ENCODE assay signal across 9 cellular contexts in the genomic region with DNA sequence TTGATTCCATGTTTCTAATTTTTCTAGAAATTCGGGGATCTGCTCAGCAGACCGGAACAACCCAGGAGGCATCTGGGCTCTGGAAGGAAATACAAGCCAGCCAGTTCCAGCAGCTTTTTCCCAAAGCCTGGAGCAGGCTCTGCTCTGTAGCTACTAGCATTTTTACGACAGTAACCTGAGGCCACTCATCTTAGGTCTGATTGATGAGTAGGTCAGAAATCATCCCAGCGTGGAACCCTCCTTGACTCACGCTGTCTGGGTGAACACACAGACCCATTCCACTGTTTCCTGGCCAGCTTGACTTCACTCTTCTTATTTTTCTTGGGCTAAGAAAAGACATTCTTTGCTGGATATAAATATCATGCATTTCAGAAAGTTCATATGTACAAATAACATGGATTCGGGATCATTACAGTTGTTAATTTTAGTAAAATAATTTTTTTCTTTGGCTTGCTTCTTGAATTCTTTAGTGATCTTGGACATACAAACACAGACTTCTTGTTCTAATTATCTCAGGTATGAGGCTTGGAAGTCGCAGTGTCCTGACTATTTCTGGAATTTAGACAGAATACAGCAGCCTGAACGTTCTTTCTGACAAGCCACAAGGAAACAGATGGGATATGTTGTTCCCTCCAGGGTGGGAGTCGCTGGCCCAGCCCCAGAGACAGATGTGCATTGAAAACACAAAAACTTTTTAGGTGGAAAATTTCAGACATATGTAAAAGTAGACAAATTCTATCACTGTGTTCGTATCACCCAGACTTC. TPM values are rescaled to one million over a fixed set of nuclear protein-coding genes. Genes with fewer than 3 reads are reported as not detected.
A peak's percentile ranks its signal among the peaks of the same experiment; 100 is the strongest.
DNase-seq lines count a peak whose midpoint lies in the region; ATAC-seq, FAIRE-seq and TF ChIP-seq lines count a peak whose summit lies in the region.
"Had no signal": no experiment of that assay in that cellular context is flagged by ENCODE, and none has a peak within 500 bp of the region (broad histone marks: within the 10 kb centered on the region; RNA-seq: fewer than 3 reads in every experiment).

No MANE protein-coding gene starts in this region.

- no peak overlapping the region for H3K23ac ChIP-seq in H1 (ENCODE audit: insufficient read length)

- no peak overlapping the region for H3K14ac ChIP-seq in H1 (ENCODE audit: insufficient read length)

- H3K27ac ChIP-seq in H1 (ENCODE audit: low read depth, low read length), result no peak overlapping the region
- H3K27ac ChIP-seq: dorsolateral prefrontal cortex had no signal

- peak; percentile 8 for ATAC-seq in GM18868 (IDR thresholded peaks at IDR 0.05; ENCODE audit: unreplicated experiment)
- ATAC-seq in mucosa of descending colon, result no peak
- no peak for ATAC-seq in HG02642 (IDR thresholded peaks at IDR 0.05; ENCODE audit: poor library complexity, unreplicated experiment)

- H2BK20ac ChIP-seq in H1 (ENCODE audit: low read length), result 0 out of 2 replicates have a peak overlapping the region, but pooled peaks have one; percentile 37

- WGBS in H1 (ENCODE audit: extremely low coverage in 1 of 2, insufficient coverage in 1 of 2, insufficient read length in 1 of 2, insufficient replicate concordance in 2 of 2, low coverage in 1 of 2, low lambda C conversion rate in 2 of 2, missing lambda C conversion rate in 1 of 2), 2 experiments, result 91% methylated on average over 10 of the region's 10 CpGs; no CpG with 5 or more reads in 1 of the 2 experiments

- H3K36me3 ChIP-seq in H1 (ENCODE audit: control insufficient read depth in 2 of 4, insufficient read depth in 4 of 4, low read length in 3 of 4), result no peaks in the 10 kb centered on the region
- no peaks in the 10 kb centered on the region for H3K36me3 ChIP-seq in mucosa of descending colon (ENCODE audit: low read depth)

- TF ChIP-seq EP300 in H1 (IDR thresholded peaks at IDR 0.05; ENCODE audit: borderline replicate concordance in 1 of 2, low read depth in 2 of 2, low read length in 2 of 2), result no peak

- H2BK5ac ChIP-seq in H1 (ENCODE audit: low read depth, low read length), result no peak overlapping the region

- FAIRE-seq in H1 (lab: Jason Lieb, UNC), result no peak

- TF ChIP-seq RAD21 in H1 (IDR thresholded peaks at IDR 0.05 in 1 of 2, conservative IDR thresholded peaks at IDR 0.05 in 1 of 2; ENCODE audit: low read depth in 2 of 2, low read length in 2 of 2), result no peak

- no peaks in the 10 kb centered on the region for H3K27me3 ChIP-seq in H1 (replicated peaks in 1 of 4; ENCODE audit: control insufficient read depth in 3 of 4, extremely low read depth in 1 of 4, insufficient read depth in 3 of 4, low read length in 3 of 4)

- H4K8ac ChIP-seq in H1 (ENCODE audit: extremely low read depth, insufficient read depth, low read length), result no peak overlapping the region

- no peaks in the 10 kb centered on the region for H3K79me1 ChIP-seq in H1 (ENCODE audit: low read depth, low read length)

- TF ChIP-seq CTCF in H1 (IDR thresholded peaks at IDR 0.05; ENCODE audit: control extremely low read depth in 1 of 3, insufficient read depth in 1 of 3, low read depth in 1 of 3, low read length in 3 of 3) (no peak), mucosa of descending colon (IDR thresholded peaks at IDR 0.05) (no peak)

- no peak overlapping the region for H2BK12ac ChIP-seq in H1 (ENCODE audit: low read depth, low read length)

- intact Hi-C loops in mucosa of descending colon (cut with DNase I, micrococcal nuclease), result no loop called here

- H3K23me2 ChIP-seq in H1 (ENCODE audit: low read depth, low read length), result no peaks in the 10 kb centered on the region; the same call in 1 of the 2 replicates

- no peaks in the 10 kb centered on the region for H3K9me3 ChIP-seq in H1 (ENCODE audit: insufficient read depth in 2 of 2, low read depth in 1 of 2, low read length in 1 of 2)
- H3K9me3 ChIP-seq in mucosa of descending colon, result no peaks in the 10 kb centered on the region

- TF ChIP-seq POLR2A in H1 (IDR thresholded peaks at IDR 0.05; ENCODE audit: control extremely low read depth in 1 of 2, low read depth in 2 of 2, low read length in 2 of 2), result no peak

- DNase-seq in NCI-H226 (peak; percentile 42), H1 (ENCODE audit: low read depth in 1 of 2, low spot score in 2 of 2) (no peak), renal cortical epithelial cell (ENCODE audit: low read depth) (peak; percentile 90), T-helper 2 cell (no peak), mucosa of descending colon (no peak)
- DNase-seq: dorsolateral prefrontal cortex, NCI-H510A treated with DMSO at 0.1 percent for 48 hours had no signal

- no peak overlapping the region for H2BK15ac ChIP-seq in H1 (ENCODE audit: low read length)

- H3K4me1 ChIP-seq in H1 (replicated peaks in 1 of 4; ENCODE audit: control insufficient read depth in 3 of 4, insufficient read depth in 4 of 4, low read length in 3 of 4), result no peaks in the 10 kb centered on the region
- H3K4me1 ChIP-seq in mucosa of descending colon (ENCODE audit: low read depth), result no peaks in the 10 kb centered on the region

- H3K4me3 ChIP-seq in H1 (ENCODE audit: extremely low read depth in 1 of 4, insufficient read depth in 2 of 4, low read depth in 3 of 4, low read length in 4 of 4) (no peak overlapping the region), mucosa of descending colon (no peak overlapping the region)
- H3K4me3 ChIP-seq: dorsolateral prefrontal cortex had no signal

- no peaks in the 10 kb centered on the region for H3K79me2 ChIP-seq in H1 (ENCODE audit: control insufficient read depth in 1 of 2, insufficient read depth in 2 of 2, low read length in 2 of 2)

- no peak overlapping the region for H2BK120ac ChIP-seq in H1 (replicated peaks; ENCODE audit: low read depth, low read length)

- no peak overlapping the region for H2AFZ ChIP-seq in H1 (ENCODE audit: low read length)

- CTCF ChIA-PET in H1 (lab: Charles Lee; ENCODE audit: partially characterized antibody), result no interaction called here

- H3K9ac ChIP-seq in H1 (replicated peaks in 1 of 4; ENCODE audit: extremely low read depth in 1 of 4, low read depth in 3 of 4, low read length in 3 of 4), result no peak overlapping the region

- H3K56ac ChIP-seq in H1 (replicated peaks; ENCODE audit: insufficient read length, low read depth, low read length), result no peak overlapping the region

- H2AK5ac ChIP-seq in H1 (ENCODE audit: low read depth, low read length), result no peak overlapping the region

- H3K4ac ChIP-seq in H1 (replicated peaks; ENCODE audit: insufficient read length, low read depth, low read length), result no peak overlapping the region

- no peak overlapping the region for H4K91ac ChIP-seq in H1 (replicated peaks; ENCODE audit: insufficient read length, low read length)

- no peak overlapping the region for H4K5ac ChIP-seq in H1 (ENCODE audit: insufficient read length, low read depth, low read length)

- POLR2A ChIA-PET in H1 (lab: Charles Lee; ENCODE audit: partially characterized antibody), result no interaction called here

- no peak overlapping the region for H3K4me2 ChIP-seq in H1 (ENCODE audit: insufficient read depth in 1 of 2, low read depth in 2 of 2, low read length in 2 of 2)

- no peak overlapping the region for H3K18ac ChIP-seq in H1 (ENCODE audit: extremely low read depth, low read length)

- no peaks in the 10 kb centered on the region for H4K20me1 ChIP-seq in H1 (replicated peaks in 1 of 2; ENCODE audit: control insufficient read depth in 1 of 2, insufficient read depth in 2 of 2, low read length in 2 of 2)

TF ChIP-seq in H1, 55 proteins besides CTCF, POLR2A, EP300 and RAD21 (continues in another document):
- no peak for TF ChIP-seq TEAD4 (IDR thresholded peaks at IDR 0.05; ENCODE audit: low read depth, low read length)
- no peak for TF ChIP-seq SRF (IDR thresholded peaks at IDR 0.05; ENCODE audit: low read depth, low read length)
- TF ChIP-seq KDM4A (IDR thresholded peaks at IDR 0.05; ENCODE audit: low read depth, low read length, severe bottlenecking), result no peak

RNA-seq across cellular contexts. Expression of a gene that starts 54.6 kb away (rescaled TPM):
- total RNA-seq in H1 (2021; fragmentation: NEBNext Ultra II Directional; extraction: Animal tissue kit (Norgen Biotek cat#: 25700)), result 28.3 and 31.5 TPM in 2 replicates
- 18.6 and 21.2 TPM in 2 replicates for polyA plus RNA-seq in H1 (2011; rRNA removed)
- polyA plus RNA-seq in H1 (2011; cell fraction: cytosol; rRNA removed), result 17.8 TPM
- 64.4 TPM for polyA plus RNA-seq in H1 (2011; cell fraction: nucleus; rRNA removed)
- 26.8 to 32.2 TPM (median 27.6 TPM) in 4 replicates for polyA plus RNA-seq in H1 (2012, experiment 1 of 2)
- polyA plus RNA-seq in H1 (2012, experiment 2 of 2), result 11.7 TPM
- polyA plus RNA-seq in H1 (2013, experiment 1 of 2), result 30.9 TPM
- 26.0 TPM for polyA plus RNA-seq in H1 (2013, experiment 2 of 2)
- 23.7 and 24.5 TPM in 2 replicates for polyA minus RNA-seq in H1 (2011; rRNA and poly(A)+ RNA removed)
- polyA minus RNA-seq in H1 (2011; cell fraction: cytosol; rRNA and poly(A)+ RNA removed), result 17.3 TPM
- polyA minus RNA-seq in H1 (2011; cell fraction: nucleus; rRNA and poly(A)+ RNA removed), result 28.3 TPM
- total RNA-seq in renal cortical epithelial cell (46.5 and 76.5 TPM in 2 replicates), mucosa of descending colon (10 to 100 TPM; 50.8 to 53.9 (median 51.3) TPM)

Comparison
In these comparisons a context has a peak if more than half of its experiments do, and no peak if none do; other contexts are left out.
1. DNase-seq: peak in NCI-H226 (single experiment) and renal cortical epithelial cell (single experiment); none in H1 (0 of 2), T-helper 2 cell (0 of 5) and mucosa of descending colon (0 of 3).